21 cellular contexts compared by ENCODE assay signal in genomic region chr6:123769431-123769830, GRCh38. TPM values are rescaled to one million over a fixed set of nuclear protein-coding genes. Genes with fewer than 3 reads are reported as not detected.
A peak's percentile ranks its signal among the peaks of the same experiment; 100 is the strongest.
DNase-seq lines count a peak whose midpoint lies in the region; ATAC-seq, FAIRE-seq and TF ChIP-seq lines count a peak whose summit lies in the region.
"Had no signal": no experiment of that assay in that cellular context is flagged by ENCODE, and none has a peak within 500 bp of the region (broad histone marks: within the 10 kb centered on the region; RNA-seq: fewer than 3 reads in every experiment).

No MANE protein-coding gene starts in this region.

- H2AFZ ChIP-seq in H1 (ENCODE audit: low read length) (peak overlapping the region; percentile 49), trophoblast cell (ENCODE audit: insufficient read depth, low read length, poor library complexity) (no peak overlapping the region)

- H2BK5ac ChIP-seq in H1 (ENCODE audit: low read depth, low read length) (peak overlapping the region; percentile 52; the same call in 1 of the 2 replicates), trophoblast cell (ENCODE audit: low read depth, low read length, poor library complexity) (no peak overlapping the region)

- H4K20me1 ChIP-seq in H1 (replicated peaks in 1 of 2; ENCODE audit: control insufficient read depth in 1 of 2, insufficient read depth in 2 of 2, low read length in 2 of 2), result no peaks in the 10 kb centered on the region

- H4K8ac ChIP-seq in H1 (ENCODE audit: extremely low read depth, insufficient read depth, low read length) (no peak overlapping the region), trophoblast cell (ENCODE audit: low read depth, low read length) (no peak overlapping the region)

- H2BK120ac ChIP-seq in H1 (replicated peaks; ENCODE audit: low read depth, low read length) (peak overlapping the region; percentile 34), trophoblast cell (ENCODE audit: insufficient read depth, low read length, poor library complexity) (peak overlapping the region; percentile 33)

- ATAC-seq in GM19328 (IDR thresholded peaks at IDR 0.05; ENCODE audit: unreplicated experiment), result peak; percentile 2
- ATAC-seq: Panc1 had no signal

- FAIRE-seq in H1 (lab: Jason Lieb, UNC), result no peak
- FAIRE-seq: H54, HTR-8/SVneo had no signal

- TF ChIP-seq EP300 in H1 (IDR thresholded peaks at IDR 0.05; ENCODE audit: borderline replicate concordance in 1 of 2, low read depth in 2 of 2, low read length in 2 of 2), result no peak

- H3K36me3 Mint-ChIP-seq in CD14-positive monocyte, result no peaks in the 10 kb centered on the region

- no peaks in the 10 kb centered on the region for H3K4me1 Mint-ChIP-seq in CD14-positive monocyte

- POLR2A ChIA-PET in H1 (lab: Charles Lee; ENCODE audit: partially characterized antibody), result interaction anchor here (0.9 kb wide), 1 partner anchor 9 kb away, joined by 4 read pairs; no protein-coding TSS in a partner anchor

- H4K5ac ChIP-seq in H1 (ENCODE audit: insufficient read length, low read depth, low read length), result peak overlapping the region; percentile 20

- no peaks in the 10 kb centered on the region for H3K36me3 ChIP-seq in HUES6 (ENCODE audit: control insufficient read depth, insufficient read depth, low read length)
- H3K36me3 ChIP-seq in H1 (ENCODE audit: control insufficient read depth in 2 of 4, insufficient read depth in 4 of 4, low read length in 3 of 4), result no peaks in the 10 kb centered on the region
- no peaks in the 10 kb centered on the region for H3K36me3 ChIP-seq in trophoblast cell (ENCODE audit: control insufficient read depth in 1 of 2, insufficient read depth in 2 of 2, low read length in 2 of 2)

- H4K91ac ChIP-seq in H1 (replicated peaks; ENCODE audit: insufficient read length, low read length) (peak overlapping the region; percentile 7), trophoblast cell (ENCODE audit: low read depth, low read length) (no peak overlapping the region)

- H3K4me2 ChIP-seq in H1 (ENCODE audit: insufficient read depth in 1 of 2, low read depth in 2 of 2, low read length in 2 of 2), result peak overlapping the region; percentile 12 to 23; a peak in 2 of 4 replicates
- no peak overlapping the region for H3K4me2 ChIP-seq in trophoblast cell (ENCODE audit: low read length)

- no peaks in the 10 kb centered on the region for H3K79me1 ChIP-seq in H1 (ENCODE audit: low read depth, low read length)
- H3K79me1 ChIP-seq in trophoblast cell (ENCODE audit: low read length), result peaks cover 2% of the 10 kb centered on the region

- no peak for DNase-seq in H1 (ENCODE audit: low read depth in 1 of 2, low spot score in 2 of 2)
- DNase-seq in trophoblast cell, result no peak
- DNase-seq in germinal center (ENCODE audit: low spot score), result no peak
- no peak for DNase-seq in CD14-positive monocyte (ENCODE audit: low spot score)
- DNase-seq in GOT3 (lab: John Stamatoyannopoulos, UW), result no peak
- DNase-seq: COR-L47, DMS153, KBM-7, NCI-H1048, NCI-H146, NCI-H2081 treated with DMSO at 0.1 percent for 48 hours, NCI-H510A, NCI-H82, T-helper 1 cell had no signal

- TF ChIP-seq CTCF in H1 (IDR thresholded peaks at IDR 0.05; ENCODE audit: control extremely low read depth in 1 of 3, insufficient read depth in 1 of 3, low read depth in 1 of 3, low read length in 3 of 3) (no peak), CD14-positive monocyte (IDR thresholded peaks at IDR 0.05) (no peak)

- H3K18ac ChIP-seq in H1 (ENCODE audit: extremely low read depth, low read length) (peak overlapping the region; percentile 84), trophoblast cell (ENCODE audit: low read length) (no peak overlapping the region)

- 0 out of 2 replicates have a peak overlapping the region, but pooled peaks have one; percentile 12 for H3K4me3 ChIP-seq in HUES6 (ENCODE audit: low read depth, low read length)
- H3K4me3 ChIP-seq in H1 (ENCODE audit: extremely low read depth in 1 of 4, insufficient read depth in 2 of 4, low read depth in 3 of 4, low read length in 4 of 4), result peak overlapping the region in 1 of 4 experiments; percentile 36; a peak in 1 of 8 replicates
- H3K4me3 ChIP-seq in trophoblast cell (ENCODE audit: low read depth, low read length), result no peak overlapping the region
- H3K4me3 ChIP-seq: SK-N-MC had no signal

- no peaks in the 10 kb centered on the region for H3K79me2 ChIP-seq in H1 (ENCODE audit: control insufficient read depth in 1 of 2, insufficient read depth in 2 of 2, low read length in 2 of 2)
- H3K79me2 ChIP-seq in trophoblast cell (ENCODE audit: control insufficient read depth, insufficient read depth, low read length, poor library complexity), result no peaks in the 10 kb centered on the region

- peaks cover 0 to 4% (median 0%) of the 10 kb centered on the region in 3 donors for H3K27me3 Mint-ChIP-seq in CD14-positive monocyte (ENCODE audit: low read depth in 3 of 3)

- 63% methylated on average over 2 of the region's 2 CpGs; no CpG with 5 or more reads in 1 of the 2 experiments for WGBS in H1 (ENCODE audit: extremely low coverage in 1 of 2, insufficient coverage in 1 of 2, insufficient read length in 1 of 2, insufficient replicate concordance in 2 of 2, low coverage in 1 of 2, low lambda C conversion rate in 2 of 2, missing lambda C conversion rate in 1 of 2), 2 experiments
- WGBS in trophoblast cell (ENCODE audit: extremely low coverage, insufficient coverage, insufficient read length), result no CpG with 5 or more reads among the region's 2 CpGs

- no peak overlapping the region for H3K56ac ChIP-seq in H1 (replicated peaks; ENCODE audit: insufficient read length, low read depth, low read length)

- TF ChIP-seq RAD21 in H1 (IDR thresholded peaks at IDR 0.05 in 1 of 2, conservative IDR thresholded peaks at IDR 0.05 in 1 of 2; ENCODE audit: low read depth in 2 of 2, low read length in 2 of 2), result no peak

- H2BK12ac ChIP-seq in H1 (ENCODE audit: low read depth, low read length) (peak overlapping the region; percentile 68; the same call in 1 of the 2 replicates), trophoblast cell (ENCODE audit: low read length) (no peak overlapping the region)

- H3K27ac Mint-ChIP-seq in CD14-positive monocyte, result no peak overlapping the region

- H2AK5ac ChIP-seq in H1 (ENCODE audit: low read depth, low read length) (no peak overlapping the region), trophoblast cell (ENCODE audit: low read length) (no peak overlapping the region)

- H3K9me3 ChIP-seq in HUES6 (ENCODE audit: control insufficient read depth, insufficient read depth, low read depth, low read length), result no peaks in the 10 kb centered on the region
- no peaks in the 10 kb centered on the region for H3K9me3 ChIP-seq in H1 (ENCODE audit: insufficient read depth in 2 of 2, low read depth in 1 of 2, low read length in 1 of 2)
- H3K9me3 ChIP-seq in trophoblast cell (ENCODE audit: insufficient read depth, low read depth, low read length), result no peaks in the 10 kb centered on the region

- no peaks in the 10 kb centered on the region for H3K27me3 ChIP-seq in HUES6 (ENCODE audit: control insufficient read depth, insufficient read depth, low read length)
- no peaks in the 10 kb centered on the region for H3K27me3 ChIP-seq in H1 (replicated peaks in 1 of 4; ENCODE audit: control insufficient read depth in 3 of 4, extremely low read depth in 1 of 4, insufficient read depth in 3 of 4, low read length in 3 of 4)
- H3K27me3 ChIP-seq in trophoblast cell (ENCODE audit: insufficient read depth, low read length), result no peaks in the 10 kb centered on the region

- intact Hi-C loops in CD14-positive monocyte (cut with micrococcal nuclease), result no loop called here

- CTCF ChIA-PET in H1 (lab: Charles Lee; ENCODE audit: partially characterized antibody), result interaction anchor here (0.6 to 0.8 kb wide), 3 partner anchors 20 to 103 kb away, joined by 3 read pairs; no protein-coding TSS in a partner anchor

- no peak overlapping the region for H4K12ac ChIP-seq in trophoblast cell (ENCODE audit: low read depth, low read length)

- no peak overlapping the region for H3K4me3 Mint-ChIP-seq in CD14-positive monocyte

- no peaks in the 10 kb centered on the region for H3K9me3 Mint-ChIP-seq in CD14-positive monocyte

- no peak overlapping the region for H3K14ac ChIP-seq in H1 (ENCODE audit: insufficient read length)
- no peak overlapping the region for H3K14ac ChIP-seq in trophoblast cell (ENCODE audit: low read length)

- H3K9ac ChIP-seq in HUES6 (ENCODE audit: low read length), result no peak overlapping the region
- H3K9ac ChIP-seq in H1 (replicated peaks in 1 of 4; ENCODE audit: extremely low read depth in 1 of 4, low read depth in 3 of 4, low read length in 3 of 4), result no peak overlapping the region
- no peak overlapping the region for H3K9ac ChIP-seq in trophoblast cell (ENCODE audit: low read length)

- H3K4ac ChIP-seq in H1 (replicated peaks; ENCODE audit: insufficient read length, low read depth, low read length) (no peak overlapping the region), trophoblast cell (ENCODE audit: low read depth, low read length) (no peak overlapping the region)

- no peak overlapping the region for H2BK15ac ChIP-seq in H1 (ENCODE audit: low read length)

- TF ChIP-seq POLR2A in H1 (IDR thresholded peaks at IDR 0.05; ENCODE audit: control extremely low read depth in 1 of 2, low read depth in 2 of 2, low read length in 2 of 2), result no peak

- no peaks in the 10 kb centered on the region for H3K23me2 ChIP-seq in H1 (ENCODE audit: low read depth, low read length)

- H3K23ac ChIP-seq in H1 (ENCODE audit: insufficient read length) (no peak overlapping the region), trophoblast cell (ENCODE audit: low read length) (no peak overlapping the region)

- H3K27ac ChIP-seq in HUES6 (ENCODE audit: low read depth, low read length), result peak overlapping the region; percentile 89
- no peak overlapping the region for H3K27ac ChIP-seq in H1 (ENCODE audit: low read depth, low read length)
- no peak overlapping the region for H3K27ac ChIP-seq in trophoblast cell (ENCODE audit: low read depth, low read length)
- H3K27ac ChIP-seq: HL-60, SK-N-MC had no signal

- H3K4me1 ChIP-seq in HUES6 (ENCODE audit: control insufficient read depth, insufficient read depth, low read length), result peaks cover 38% of the 10 kb centered on the region
- H3K4me1 ChIP-seq in H1 (replicated peaks in 1 of 4; ENCODE audit: control insufficient read depth in 3 of 4, insufficient read depth in 4 of 4, low read length in 3 of 4), result peaks cover 4 to 19% (median 6%) of the 10 kb centered on the region in 4 experiments; a peak in 6 of 7 replicates
- H3K4me1 ChIP-seq in trophoblast cell (ENCODE audit: control insufficient read depth in 1 of 2, insufficient read depth in 2 of 2, low read length in 2 of 2), result peaks cover 0 to 4% of the 10 kb centered on the region in 2 experiments

- peak overlapping the region; percentile 27; the same call in 1 of the 2 replicates for H2BK20ac ChIP-seq in H1 (ENCODE audit: low read length)

RNA-seq across cellular contexts. Expression of gene NKAIN2, which starts 34.2 kb away (rescaled TPM):
- 0.34 TPM in 1 of 2 replicates, not detected in the other for total RNA-seq in H1 (2021; fragmentation: NEBNext Ultra II Directional; extraction: Animal tissue kit (Norgen Biotek cat#: 25700))
- polyA plus RNA-seq in H1 (2011; rRNA removed) (0.03 and 0.20 TPM in 2 replicates), CD14-positive monocyte (not detected)
- 0.06 TPM for polyA plus RNA-seq in H1 (2011; cell fraction: cytosol; rRNA removed)
- 0.09 TPM for polyA plus RNA-seq in H1 (2011; cell fraction: nucleus; rRNA removed)
- 0.07 to 0.26 TPM (median 0.14 TPM) in 4 replicates for polyA plus RNA-seq in H1 (2012, experiment 1 of 2)
- polyA plus RNA-seq in H1 (2012, experiment 2 of 2), result not detected
- 0.06 TPM for polyA plus RNA-seq in H1 (2013, experiment 1 of 2)
- polyA plus RNA-seq in H1 (2013, experiment 2 of 2), result 0.07 TPM
- 0.09 and 0.10 TPM in 2 replicates for polyA minus RNA-seq in H1 (2011; rRNA and poly(A)+ RNA removed)
- not detected for polyA minus RNA-seq in H1 (2011; cell fraction: cytosol; rRNA and poly(A)+ RNA removed)
- not detected for polyA minus RNA-seq in H1 (2011; cell fraction: nucleus; rRNA and poly(A)+ RNA removed)
- 0.03 TPM in 1 of 2 replicates, not detected in the other for polyA plus RNA-seq in trophoblast cell (2013)
